Comparison of ENCODE assay signal across 8 cellular contexts in the genomic region with DNA sequence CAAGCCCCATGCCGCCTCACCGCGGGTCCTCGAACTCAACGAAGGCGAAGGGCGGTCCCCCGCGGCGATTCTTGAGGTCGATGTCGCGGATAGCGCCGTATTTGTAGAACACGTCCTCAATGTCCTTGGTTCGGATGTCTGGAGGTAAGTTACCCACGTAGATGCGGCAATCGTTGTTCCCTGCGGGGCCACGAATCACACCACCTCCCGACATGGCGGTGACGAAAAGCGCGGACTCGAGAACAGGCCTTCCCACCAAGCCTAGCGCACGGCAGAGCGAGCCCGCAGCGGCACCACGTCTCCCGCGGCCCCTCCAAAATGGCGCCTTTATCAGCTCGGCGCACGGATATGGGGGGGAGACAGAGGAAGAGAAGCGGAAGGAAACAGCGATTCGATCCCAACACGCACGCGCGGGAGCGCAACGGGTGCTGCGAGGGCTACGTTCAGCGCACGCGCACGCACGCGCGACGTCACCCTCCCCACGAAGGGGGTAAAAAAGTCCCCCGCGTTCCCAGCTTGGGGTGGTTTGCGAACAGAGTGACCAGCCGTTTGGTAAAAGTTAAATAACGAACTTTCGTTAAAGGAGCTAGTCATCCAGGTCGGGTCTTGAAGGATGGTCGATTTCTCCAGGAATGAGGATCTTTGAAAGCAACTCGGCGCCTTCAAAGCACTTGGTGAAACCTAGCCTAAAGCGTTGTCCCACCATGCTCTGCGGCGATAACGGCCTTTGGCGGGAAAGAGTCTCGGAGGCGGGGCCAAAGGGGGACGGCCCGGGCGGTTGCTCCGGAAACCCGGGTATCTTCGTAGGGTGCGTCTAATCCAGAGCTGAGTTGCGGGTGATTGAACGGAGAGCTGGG. TPM values are rescaled to one million over a fixed set of nuclear protein-coding genes. Genes with fewer than 3 reads are reported as not detected.
DNase-seq lines count a peak whose midpoint lies in the region; ATAC-seq and FAIRE-seq lines count a peak whose summit lies in the region.

A gene with protein sequence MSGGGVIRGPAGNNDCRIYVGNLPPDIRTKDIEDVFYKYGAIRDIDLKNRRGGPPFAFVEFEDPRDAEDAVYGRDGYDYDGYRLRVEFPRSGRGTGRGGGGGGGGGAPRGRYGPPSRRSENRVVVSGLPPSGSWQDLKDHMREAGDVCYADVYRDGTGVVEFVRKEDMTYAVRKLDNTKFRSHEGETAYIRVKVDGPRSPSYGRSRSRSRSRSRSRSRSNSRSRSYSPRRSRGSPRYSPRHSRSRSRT (minus strand): TSS at position 323 of the 857 bp plus-strand sequence. CDS start 109 bp downstream, at position 214.

- peak; percentile 82 for ATAC-seq in GM21367 (IDR thresholded peaks at IDR 0.05; ENCODE audit: unreplicated experiment)

- peak within 1 kb of the TSS; percentile 95 for H3K4me2 ChIP-seq in mesendoderm (ENCODE audit: low read length)

- DNase-seq in COLO829 (ENCODE audit: low spot score), result peak; percentile 97
- peak; percentile 99 for DNase-seq in HTR-8/SVneo (ENCODE audit: insufficient read length, low spot score)
- peak; percentile 96 for DNase-seq in NOMO-1 treated with dmso at 0.1 percent for 144 hours (lab: John Stamatoyannopoulos, UW; ENCODE audit: unreplicated experiment)
- peak; percentile 91 to 96 (median 95) for DNase-seq in activated CD8-positive, alpha-beta memory T cell treated with anti-CD3 and anti-CD28 coated beads for 48 hours (ENCODE audit: low read depth in 2 of 3, low spot score in 2 of 3)
- peak; percentile 99 for DNase-seq in mesendoderm
- DNase-seq in stimulated activated CD8-positive, alpha-beta memory T cell treated with anti-CD3 and anti-CD28 coated beads, Interleukin-15, amount 100 ng/mL, for 1 hour (ENCODE audit: low read depth), result peak; percentile 95

- no peak within 1 kb of the TSS for H4K8ac ChIP-seq in mesendoderm (ENCODE audit: low read depth, low read length)

- peak within 1 kb of the TSS; percentile 100 for H3K4ac ChIP-seq in mesendoderm (ENCODE audit: low read depth, low read length)

- H3K79me2 ChIP-seq in mesendoderm (ENCODE audit: control insufficient read depth, insufficient read depth, low read length), result peaks cover 35% of the 10 kb centered on the region

- H3K36me3 ChIP-seq in endocrine pancreas (ENCODE audit: control insufficient read depth, insufficient read depth, low read length), result no peaks in the 10 kb centered on the region
- H3K36me3 ChIP-seq in mesendoderm (ENCODE audit: control insufficient read depth, insufficient read depth, low read length), result peaks cover 4% of the 10 kb centered on the region

- H2AK5ac ChIP-seq in mesendoderm (ENCODE audit: low read length), result peak within 1 kb of the TSS; percentile 67

- peak within 1 kb of the TSS; percentile 100 for H3K56ac ChIP-seq in mesendoderm (ENCODE audit: low read length)

- H3K9ac ChIP-seq in endocrine pancreas (ENCODE audit: control insufficient read depth, insufficient read depth, low read length), result peak within 1 kb of the TSS; percentile 100
- H3K9ac ChIP-seq in mesendoderm (ENCODE audit: low read length), result peak within 1 kb of the TSS; percentile 100

- H3K18ac ChIP-seq in mesendoderm (ENCODE audit: low read length), result peak within 1 kb of the TSS; percentile 95

- no peaks in the 10 kb centered on the region for H3K9me3 ChIP-seq in endocrine pancreas (ENCODE audit: control insufficient read depth, low read length)

- H4K5ac ChIP-seq in mesendoderm (ENCODE audit: low read length), result peak within 1 kb of the TSS; percentile 36

- H2BK120ac ChIP-seq in mesendoderm (ENCODE audit: low read depth, low read length), result peak within 1 kb of the TSS; percentile 23

- peak; percentile 98 for FAIRE-seq in HTR-8/SVneo (lab: Jason Lieb, UNC)

- no peak within 1 kb of the TSS for H2BK15ac ChIP-seq in mesendoderm (replicated peaks; ENCODE audit: low read depth)

- H3K27me3 ChIP-seq in endocrine pancreas (ENCODE audit: control insufficient read depth, insufficient read depth, low read length), result no peaks in the 10 kb centered on the region
- H3K27me3 ChIP-seq in mesendoderm (ENCODE audit: insufficient read depth, low read length, poor library complexity), result no peaks in the 10 kb centered on the region

- H2BK5ac ChIP-seq in mesendoderm (ENCODE audit: low read length), result peak within 1 kb of the TSS; percentile 99

- H3K4me3 ChIP-seq in endocrine pancreas (ENCODE audit: control insufficient read depth, insufficient read depth, low read length) (peak within 1 kb of the TSS; percentile 98), mesendoderm (ENCODE audit: low read length) (peak within 1 kb of the TSS; percentile 97)

- H3K4me1 ChIP-seq in endocrine pancreas (ENCODE audit: control insufficient read depth, insufficient read depth, low read length), result peaks cover 25% of the 10 kb centered on the region
- H3K4me1 ChIP-seq in mesendoderm (ENCODE audit: control insufficient read depth, low read depth, low read length), result peaks cover 2% of the 10 kb centered on the region

- H3K79me1 ChIP-seq in mesendoderm (ENCODE audit: low read length), result peaks cover 1% of the 10 kb centered on the region

- H3K23ac ChIP-seq in mesendoderm (ENCODE audit: low read length), result peak within 1 kb of the TSS; percentile 97

- H3K27ac ChIP-seq in mesendoderm (ENCODE audit: low read depth, low read length), result peak within 1 kb of the TSS; percentile 92

- no CpG with 5 or more reads among the region's 86 CpGs for WGBS in mesendoderm (ENCODE audit: extremely low coverage, insufficient coverage, low lambda C conversion rate)

RNA-seq across cellular contexts. Expression of the gene that starts here (rescaled TPM):
- polyA plus RNA-seq in mesendoderm (2013, experiment 1 of 2), result 461 TPM
- 462 TPM for polyA plus RNA-seq in mesendoderm (2013, experiment 2 of 2)

Comparison
In these comparisons a context has a peak if more than half of its experiments do, and no peak if none do; other contexts are left out.
1. Peak in every context shown above with its lines: DNase-seq, ATAC-seq, H3K4me3 ChIP-seq and H3K27ac ChIP-seq.